ENCODE assay signal across 25 cellular contexts in the genomic region with DNA sequence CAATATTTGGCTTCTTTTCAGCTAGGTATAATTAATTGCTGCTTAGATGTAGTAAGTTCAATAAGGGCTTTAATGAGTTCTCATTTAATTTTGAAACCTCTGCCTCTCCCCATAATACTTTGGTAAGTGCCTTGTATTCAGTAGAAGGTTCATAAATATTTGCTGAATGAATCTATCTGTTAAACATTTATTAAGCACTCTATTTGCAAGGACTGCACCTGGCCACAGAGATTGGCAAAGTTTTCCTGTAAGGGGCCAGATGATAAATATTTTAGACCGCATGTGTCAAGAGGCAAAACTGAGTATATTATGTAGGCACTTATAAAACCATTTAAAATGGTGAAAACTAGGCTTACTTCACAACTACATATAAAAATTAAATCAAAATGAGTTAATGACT. TPM values are rescaled to one million over a fixed set of nuclear protein-coding genes. Genes with fewer than 3 reads are reported as not detected.
DNase-seq lines count a peak whose midpoint lies in the region; ATAC-seq lines count a peak whose summit lies in the region.
"Had no signal": no experiment of that assay in that cellular context is flagged by ENCODE, and none has a peak within 500 bp of the region (broad histone marks: within the 10 kb centered on the region; RNA-seq: fewer than 3 reads in every experiment).

No MANE protein-coding gene starts in this region.

- DNase-seq in NCI-H748 (lab: John Stamatoyannopoulos, UW; ENCODE audit: unreplicated experiment) (peak; percentile 25), NCI-H748 treated with DMSO at 0.1 percent for 48 hours (lab: John Stamatoyannopoulos, UW) (no peak), NCI-H1105 (lab: John Stamatoyannopoulos, UW) (peak; percentile 37), left lobe of liver (ENCODE audit: low spot score) (no peak), renal cortical epithelial cell (ENCODE audit: low read depth) (peak; percentile 54), GOT3 (lab: John Stamatoyannopoulos, UW) (no peak)
- DNase-seq in NK-92 treated with Interleukin-12 subunit alpha and Interleukin-12 subunit beta, amount 100 ng/mL, for 24 hours (lab: John Stamatoyannopoulos, UW): no peak
- no peak for DNase-seq in activated CD4-positive, alpha-beta T cell treated with anti-CD3 and anti-CD28 coated beads, Interleukin-2, amount 50 U/mL, for 48 hours
- DNase-seq: 8988T; CD4-positive, CD25-positive, alpha-beta regulatory T cell; DMS79 treated with DMSO at 0.1 percent for 48 hours; GF-D8; HFFc6; IMR-90; KG1; MG63; NCI-H1694; NCI-H2081; NCI-H226; NCI-H510A; NCI-H82; OCI-M1; Peyer's patch; SHP77 treated with DMSO at 0.1 percent for 48 hours had no signal

- ATAC-seq in left lobe of liver: peak; percentile 66
- ATAC-seq: GM23338 had no signal

RNA-seq across cellular contexts. Expression of gene GNA14, which starts 19.0 kb away (rescaled TPM):
- total RNA-seq in left lobe of liver (2.5 TPM), renal cortical epithelial cell (0.10 and 0.17 TPM in 2 replicates)
- total RNA-seq: CD4-positive, CD25-positive, alpha-beta regulatory T cell; HFFc6 had no signal

Comparison
In these comparisons a context has a peak if more than half of its experiments do, and no peak if none do; other contexts are left out.
1. DNase-seq: peak in NCI-H748 (single experiment), NCI-H1105 (single experiment) and renal cortical epithelial cell (single experiment); none in NCI-H748 treated with DMSO at 0.1 percent for 48 hours (single experiment), left lobe of liver (single experiment), GOT3 (single experiment), NK-92 treated with Interleukin-12 subunit alpha and Interleukin-12 subunit beta, amount 100 ng/mL, for 24 hours (single experiment) and activated CD4-positive, alpha-beta T cell treated with anti-CD3 and anti-CD28 coated beads, Interleukin-2, amount 50 U/mL, for 48 hours (0 of 2).